15 cellular contexts compared by ENCODE assay signal in genomic region chr4:15552557-15553362, GRCh38.
"Had no signal": no experiment of that assay in that cellular context is flagged by ENCODE, and none has a peak within 500 bp of the region (broad histone marks: within the 10 kb centered on the region; RNA-seq: fewer than 3 reads in every experiment).

No MANE protein-coding gene starts in this region.

- H3K4me3 ChIP-seq: adrenal gland, cardiac muscle cell, prostate gland, spleen had no signal

- H3K4me1 ChIP-seq: adrenal gland, prostate gland had no signal

- DNase-seq: activated CD4-positive, alpha-beta T cell treated with anti-CD3 and anti-CD28 coated beads for 1 hour; activated naive CD4-positive, alpha-beta T cell treated with anti-CD3 and anti-CD28 coated beads for 36 hours; adrenal gland; head of caudate nucleus; immature natural killer cell; left colon; mesenchymal stem cell; nephron progenitor cell; occipital lobe; spleen; T1000 had no signal

- H3K36me3 ChIP-seq: adrenal gland, prostate gland had no signal

- H3K9me3 ChIP-seq: adrenal gland, prostate gland, spleen had no signal

- H3K27ac Mint-ChIP-seq: activated naive CD4-positive, alpha-beta T cell treated with anti-CD3 and anti-CD28 coated beads for 36 hours; nephron progenitor cell had no signal

- H3K27me3 ChIP-seq: adrenal gland, cardiac muscle cell, spleen had no signal

- H3K4me1 Mint-ChIP-seq: nephron progenitor cell had no signal

- H3K27ac ChIP-seq: adrenal gland, cardiac muscle cell, epithelial cell of prostate, prostate gland, spleen had no signal

- H3K4me3 Mint-ChIP-seq: activated naive CD4-positive, alpha-beta T cell treated with anti-CD3 and anti-CD28 coated beads for 36 hours; immature natural killer cell; nephron progenitor cell had no signal

- H3K9me3 Mint-ChIP-seq: activated naive CD4-positive, alpha-beta T cell treated with anti-CD3 and anti-CD28 coated beads for 36 hours; immature natural killer cell; nephron progenitor cell had no signal

- ATAC-seq: left colon, sciatic nerve had no signal
